8 cellular contexts compared by ENCODE assay signal in genomic region chr4:40325406-40326019, GRCh38.
DNase-seq lines count a peak whose midpoint lies in the region; ATAC-seq lines count a peak whose summit lies in the region.

No MANE protein-coding gene starts in this region.

- no peak overlapping the region for H3K4me3 Mint-ChIP-seq in stimulated activated effector memory CD8-positive, alpha-beta T cell treated with anti-CD3 and anti-CD28 coated beads, Interleukin-12 subunit alpha, Interleukin-12 subunit beta, amount 100 ng/mL, for 72 hours

- ATAC-seq in GM18499 (IDR thresholded peaks at IDR 0.05; ENCODE audit: insufficient read depth, unreplicated experiment) (peak; percentile 82), HG02798 (IDR thresholded peaks at IDR 0.05; ENCODE audit: poor library complexity, unreplicated experiment) (peak; percentile 91)
- peak; percentile 94 for ATAC-seq in stimulated activated effector memory CD8-positive, alpha-beta T cell treated with anti-CD3 and anti-CD28 coated beads, Interleukin-12 subunit alpha, Interleukin-12 subunit beta, amount 100 ng/mL, for 72 hours

- H3K9me3 Mint-ChIP-seq in stimulated activated effector memory CD8-positive, alpha-beta T cell treated with anti-CD3 and anti-CD28 coated beads, Interleukin-12 subunit alpha, Interleukin-12 subunit beta, amount 100 ng/mL, for 72 hours = no peaks in the 10 kb centered on the region

- no peaks in the 10 kb centered on the region for H3K36me3 Mint-ChIP-seq in stimulated activated effector memory CD8-positive, alpha-beta T cell treated with anti-CD3 and anti-CD28 coated beads, Interleukin-12 subunit alpha, Interleukin-12 subunit beta, amount 100 ng/mL, for 72 hours

- peak; percentile 61 for DNase-seq in ACHN
- DNase-seq in NCI-H1436 treated with DMSO at 0.1 percent for 48 hours (lab: John Stamatoyannopoulos, UW) = peak; percentile 53
- peak in 4 of 5 experiments; percentile 45 to 89 (median 54) for DNase-seq in T-helper 2 cell
- peak; percentile 13 to 66 for DNase-seq in T47D (ENCODE audit: low read depth in 1 of 2, low spot score in 1 of 2)
- DNase-seq in kidney tubule cell (ENCODE audit: low spot score) = peak; percentile 71
- no peak for DNase-seq in stimulated activated effector memory CD8-positive, alpha-beta T cell treated with anti-CD3 and anti-CD28 coated beads, Interleukin-12 subunit alpha, Interleukin-12 subunit beta, amount 100 ng/mL, for 72 hours (ENCODE audit: low spot score in 2 of 2)

- no peaks in the 10 kb centered on the region for H3K4me1 Mint-ChIP-seq in stimulated activated effector memory CD8-positive, alpha-beta T cell treated with anti-CD3 and anti-CD28 coated beads, Interleukin-12 subunit alpha, Interleukin-12 subunit beta, amount 100 ng/mL, for 72 hours

- in situ Hi-C loops in ACHN (cut with HindIII; ENCODE audit: low pct_ligation_motif_present, low pct_unique_long_range_greater_than_20kb, low sequenced_read_pairs) = no loop called here
- in situ Hi-C loops in T47D (cut with HindIII; ENCODE audit: low pct_unique_long_range_greater_than_20kb, low sequenced_read_pairs) = no loop called here

- H3K27ac Mint-ChIP-seq in stimulated activated effector memory CD8-positive, alpha-beta T cell treated with anti-CD3 and anti-CD28 coated beads, Interleukin-12 subunit alpha, Interleukin-12 subunit beta, amount 100 ng/mL, for 72 hours = no peak overlapping the region

Comparison
In these comparisons a context has a peak if more than half of its experiments do, and no peak if none do; other contexts are left out.
1. DNase-seq: peak in ACHN (single experiment), NCI-H1436 treated with DMSO at 0.1 percent for 48 hours (single experiment), T-helper 2 cell (4 of 5), T47D (2 of 2) and kidney tubule cell (single experiment); none in stimulated activated effector memory CD8-positive, alpha-beta T cell treated with anti-CD3 and anti-CD28 coated beads, Interleukin-12 subunit alpha, Interleukin-12 subunit beta, amount 100 ng/mL, for 72 hours (0 of 2).
2. Peak in every context shown above with its lines, with median percentiles within 50 percentile points of each other: ATAC-seq.